In the genomic region with DNA sequence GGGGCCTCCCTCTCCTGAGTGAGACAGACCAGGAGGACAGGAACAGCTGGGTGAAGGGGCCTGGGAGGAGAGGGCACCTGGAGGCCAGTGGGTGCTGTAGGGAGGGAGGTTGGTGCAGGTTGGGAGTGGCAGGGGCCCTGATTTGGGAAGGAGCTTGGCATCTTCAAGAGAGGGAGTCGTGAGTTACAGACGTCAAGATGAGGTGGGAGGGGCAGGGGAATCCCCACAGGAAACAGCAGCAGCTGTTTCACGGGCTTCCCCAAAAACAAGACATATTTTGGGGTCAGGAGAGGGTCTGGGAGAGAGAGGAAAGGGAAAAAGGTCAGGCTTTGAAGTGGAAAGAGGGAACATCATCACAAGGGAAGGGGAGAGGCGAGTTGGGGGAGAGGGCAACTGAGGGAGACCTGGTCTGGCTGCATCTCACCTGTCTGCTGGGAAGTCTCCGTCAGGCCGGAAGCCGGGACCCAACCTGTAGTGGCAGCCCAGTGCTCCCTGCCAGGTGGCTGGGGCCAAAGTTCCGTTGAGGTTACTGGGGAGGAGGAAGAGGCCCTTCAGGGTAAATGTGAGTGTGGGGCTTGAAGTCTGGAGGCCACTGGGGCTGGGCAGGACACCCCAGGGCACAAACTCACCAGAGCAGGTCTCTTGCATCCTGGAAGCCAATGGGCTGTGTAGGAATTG, we compare ENCODE assay signal across 1 cellular context.
TF ChIP-seq lines count a peak whose summit lies in the region.

No MANE protein-coding gene starts in this region.

TF ChIP-seq in GM12878, 131 proteins besides CTCF, POLR2A, EP300 and RAD21 (continued from another document):
- TF ChIP-seq, protein P1, sequence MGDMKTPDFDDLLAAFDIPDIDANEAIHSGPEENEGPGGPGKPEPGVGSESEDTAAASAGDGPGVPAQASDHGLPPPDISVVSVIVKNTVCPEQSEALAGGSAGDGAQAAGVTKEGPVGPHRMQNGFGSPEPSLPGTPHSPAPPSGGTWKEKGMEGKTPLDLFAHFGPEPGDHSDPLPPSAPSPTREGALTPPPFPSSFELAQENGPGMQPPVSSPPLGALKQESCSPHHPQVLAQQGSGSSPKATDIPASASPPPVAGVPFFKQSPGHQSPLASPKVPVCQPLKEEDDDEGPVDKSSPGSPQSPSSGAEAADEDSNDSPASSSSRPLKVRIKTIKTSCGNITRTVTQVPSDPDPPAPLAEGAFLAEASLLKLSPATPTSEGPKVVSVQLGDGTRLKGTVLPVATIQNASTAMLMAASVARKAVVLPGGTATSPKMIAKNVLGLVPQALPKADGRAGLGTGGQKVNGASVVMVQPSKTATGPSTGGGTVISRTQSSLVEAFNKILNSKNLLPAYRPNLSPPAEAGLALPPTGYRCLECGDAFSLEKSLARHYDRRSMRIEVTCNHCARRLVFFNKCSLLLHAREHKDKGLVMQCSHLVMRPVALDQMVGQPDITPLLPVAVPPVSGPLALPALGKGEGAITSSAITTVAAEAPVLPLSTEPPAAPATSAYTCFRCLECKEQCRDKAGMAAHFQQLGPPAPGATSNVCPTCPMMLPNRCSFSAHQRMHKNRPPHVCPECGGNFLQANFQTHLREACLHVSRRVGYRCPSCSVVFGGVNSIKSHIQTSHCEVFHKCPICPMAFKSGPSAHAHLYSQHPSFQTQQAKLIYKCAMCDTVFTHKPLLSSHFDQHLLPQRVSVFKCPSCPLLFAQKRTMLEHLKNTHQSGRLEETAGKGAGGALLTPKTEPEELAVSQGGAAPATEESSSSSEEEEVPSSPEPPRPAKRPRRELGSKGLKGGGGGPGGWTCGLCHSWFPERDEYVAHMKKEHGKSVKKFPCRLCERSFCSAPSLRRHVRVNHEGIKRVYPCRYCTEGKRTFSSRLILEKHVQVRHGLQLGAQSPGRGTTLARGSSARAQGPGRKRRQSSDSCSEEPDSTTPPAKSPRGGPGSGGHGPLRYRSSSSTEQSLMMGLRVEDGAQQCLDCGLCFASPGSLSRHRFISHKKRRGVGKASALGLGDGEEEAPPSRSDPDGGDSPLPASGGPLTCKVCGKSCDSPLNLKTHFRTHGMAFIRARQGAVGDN (IDR thresholded peaks at IDR 0.05): no peak
- no peak for TF ChIP-seq CREM (IDR thresholded peaks at IDR 0.05; ENCODE audit: low read depth)
- TF ChIP-seq CEBPB (IDR thresholded peaks at IDR 0.05; ENCODE audit: borderline replicate concordance in 1 of 2, low read depth in 2 of 2, low read length in 2 of 2): no peak
- TF ChIP-seq HDGF (IDR thresholded peaks at IDR 0.05): 0 out of 2 replicates have a peak, but pooled peaks have one; percentile 29
- TF ChIP-seq POLR2AphosphoS2 (IDR thresholded peaks at IDR 0.05; ENCODE audit: low read depth, low read length): no peak
- TF ChIP-seq ETV6 (conservative IDR thresholded peaks at IDR 0.05 in 1 of 2, IDR thresholded peaks at IDR 0.05 in 1 of 2; ENCODE audit: borderline replicate concordance in 1 of 2, low read depth in 1 of 2): peak in 1 of 2 experiments; percentile 39; a peak in 1 of 4 replicates
- no peak for TF ChIP-seq STAT3 (IDR thresholded peaks at IDR 0.05; ENCODE audit: low read depth, low read length)
- TF ChIP-seq RAD51 (IDR thresholded peaks at IDR 0.05): no peak
- no peak for TF ChIP-seq ZZZ3 (IDR thresholded peaks at IDR 0.05; ENCODE audit: control insufficient read depth, insufficient read length, low read depth)
- no peak for TF ChIP-seq SUZ12 (IDR thresholded peaks at IDR 0.05; ENCODE audit: unreplicated experiment)
- TF ChIP-seq HSF1 (IDR thresholded peaks at IDR 0.05; ENCODE audit: low read depth, low read length): no peak
- no peak for TF ChIP-seq IRF5 (IDR thresholded peaks at IDR 0.05; ENCODE audit: borderline replicate concordance)
- TF ChIP-seq TAF1 (IDR thresholded peaks at IDR 0.05; ENCODE audit: borderline replicate concordance, low read depth, low read length): no peak
- no peak for TF ChIP-seq RFX5 (IDR thresholded peaks at IDR 0.05; ENCODE audit: low read depth, low read length)
- no peak for TF ChIP-seq PBX3 (IDR thresholded peaks at IDR 0.05; ENCODE audit: insufficient replicate concordance, low read depth, low read length)
- TF ChIP-seq YBX1 (IDR thresholded peaks at IDR 0.05): no peak
- 0 out of 2 replicates have a peak, but pooled peaks have one; percentile 35 for TF ChIP-seq RUNX3 (IDR thresholded peaks at IDR 0.05; ENCODE audit: low read length)
- no peak for TF ChIP-seq GABPA (IDR thresholded peaks at IDR 0.05; ENCODE audit: low read depth)
- no peak for TF ChIP-seq RBBP5 (conservative IDR thresholded peaks at IDR 0.05)
- TF ChIP-seq FOXK2 (IDR thresholded peaks at IDR 0.05): no peak
- TF ChIP-seq, protein P2, sequence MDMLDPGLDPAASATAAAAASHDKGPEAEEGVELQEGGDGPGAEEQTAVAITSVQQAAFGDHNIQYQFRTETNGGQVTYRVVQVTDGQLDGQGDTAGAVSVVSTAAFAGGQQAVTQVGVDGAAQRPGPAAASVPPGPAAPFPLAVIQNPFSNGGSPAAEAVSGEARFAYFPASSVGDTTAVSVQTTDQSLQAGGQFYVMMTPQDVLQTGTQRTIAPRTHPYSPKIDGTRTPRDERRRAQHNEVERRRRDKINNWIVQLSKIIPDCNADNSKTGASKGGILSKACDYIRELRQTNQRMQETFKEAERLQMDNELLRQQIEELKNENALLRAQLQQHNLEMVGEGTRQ (IDR thresholded peaks at IDR 0.05; ENCODE audit: borderline replicate concordance, low read depth, low read length): no peak
- no peak for TF ChIP-seq ZBED1 (IDR thresholded peaks at IDR 0.05; ENCODE audit: borderline replicate concordance)
- no peak for TF ChIP-seq CBX5 (IDR thresholded peaks at IDR 0.05; ENCODE audit: low read depth)
- TF ChIP-seq CHD2 (IDR thresholded peaks at IDR 0.05; ENCODE audit: borderline replicate concordance, low read depth, low read length): no peak
- no peak for TF ChIP-seq DPF2 (IDR thresholded peaks at IDR 0.05)
- TF ChIP-seq NR2C2 (IDR thresholded peaks at IDR 0.05; ENCODE audit: borderline replicate concordance, control insufficient read depth, insufficient read length, low read depth): no peak
- no peak for TF ChIP-seq SMAD5 (IDR thresholded peaks at IDR 0.05; ENCODE audit: low read depth)
- no peak for TF ChIP-seq CHD1 (IDR thresholded peaks at IDR 0.05; ENCODE audit: low read depth, low read length)
- TF ChIP-seq FOXM1 (IDR thresholded peaks at IDR 0.05; ENCODE audit: low read depth, low read length): no peak
- TF ChIP-seq BMI1 (IDR thresholded peaks at IDR 0.05; ENCODE audit: borderline replicate concordance): no peak
